Comparison of ENCODE assay signal across 1 cellular context in the genomic region with DNA sequence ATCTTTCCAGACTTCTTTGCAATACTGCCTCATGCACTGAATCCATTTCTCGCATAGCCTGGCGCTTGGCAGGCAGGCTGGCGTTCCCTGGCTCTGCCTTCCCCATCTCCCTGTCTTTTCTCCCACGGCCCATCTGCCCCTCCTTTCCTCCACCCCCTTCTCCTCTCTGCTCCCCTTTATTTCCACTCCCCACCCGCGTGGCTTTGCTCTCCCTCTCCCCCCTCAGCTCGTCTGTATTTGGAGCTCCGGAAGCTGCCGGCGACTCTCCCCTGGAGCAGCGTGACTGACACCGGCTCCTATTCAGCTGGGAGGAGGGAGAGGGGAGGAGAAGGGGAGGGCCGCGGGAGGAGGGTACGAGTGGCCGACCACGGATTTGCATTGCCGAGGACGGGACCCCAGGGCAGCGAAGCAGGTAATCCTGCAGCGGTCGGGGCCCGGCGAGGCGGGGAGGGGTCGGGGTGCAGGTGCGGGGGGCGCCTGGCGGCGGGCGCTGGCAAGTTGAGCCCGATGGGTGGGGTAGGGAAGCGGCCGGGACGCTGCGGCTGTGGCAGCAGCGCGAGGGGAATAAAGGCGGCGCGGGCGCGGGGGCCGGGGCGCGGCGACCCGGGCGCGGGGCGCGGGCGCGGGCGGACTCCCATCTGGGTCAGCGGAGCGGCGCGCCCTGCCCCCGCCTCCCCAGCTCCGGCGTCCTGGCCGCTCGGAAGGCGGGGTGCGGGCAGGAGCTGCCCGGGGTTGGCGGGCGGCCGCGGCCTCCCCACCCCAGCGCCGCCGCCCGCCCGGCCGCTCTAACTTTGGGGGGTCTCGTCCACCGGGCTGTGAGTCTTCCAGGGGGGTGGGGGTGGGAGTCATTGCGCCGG.
A peak's percentile ranks its signal among the peaks of the same experiment; 100 is the strongest.
TF ChIP-seq lines count a peak whose summit lies in the region.

A gene with protein sequence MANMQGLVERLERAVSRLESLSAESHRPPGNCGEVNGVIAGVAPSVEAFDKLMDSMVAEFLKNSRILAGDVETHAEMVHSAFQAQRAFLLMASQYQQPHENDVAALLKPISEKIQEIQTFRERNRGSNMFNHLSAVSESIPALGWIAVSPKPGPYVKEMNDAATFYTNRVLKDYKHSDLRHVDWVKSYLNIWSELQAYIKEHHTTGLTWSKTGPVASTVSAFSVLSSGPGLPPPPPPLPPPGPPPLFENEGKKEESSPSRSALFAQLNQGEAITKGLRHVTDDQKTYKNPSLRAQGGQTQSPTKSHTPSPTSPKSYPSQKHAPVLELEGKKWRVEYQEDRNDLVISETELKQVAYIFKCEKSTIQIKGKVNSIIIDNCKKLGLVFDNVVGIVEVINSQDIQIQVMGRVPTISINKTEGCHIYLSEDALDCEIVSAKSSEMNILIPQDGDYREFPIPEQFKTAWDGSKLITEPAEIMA (plus strand): TSS at position 261 of the 857 bp plus-strand sequence. CDS start 27,961 bp downstream, outside the sequence.

TF ChIP-seq in GM12878, 131 proteins besides CTCF, POLR2A, EP300 and RAD21:
- TF ChIP-seq CHD1 (IDR thresholded peaks at IDR 0.05; ENCODE audit: low read depth, low read length): no peak
- no peak for TF ChIP-seq BHLHE40 (IDR thresholded peaks at IDR 0.05; ENCODE audit: borderline replicate concordance in 1 of 2, low read depth in 2 of 2, low read length in 1 of 2)
- no peak for TF ChIP-seq HDGF (IDR thresholded peaks at IDR 0.05)
- no peak for TF ChIP-seq FOXK2 (IDR thresholded peaks at IDR 0.05)
- TF ChIP-seq SUZ12 (IDR thresholded peaks at IDR 0.05; ENCODE audit: unreplicated experiment): peak; percentile 86
- TF ChIP-seq SMAD1 (IDR thresholded peaks at IDR 0.05; ENCODE audit: low read depth, partially characterized antibody): no peak
- TF ChIP-seq ZNF217 (IDR thresholded peaks at IDR 0.05): no peak
- no peak for TF ChIP-seq POU2F2 (IDR thresholded peaks at IDR 0.05; ENCODE audit: borderline replicate concordance, low read depth, low read length)
- 0 out of 2 replicates have a peak, but pooled peaks have one; percentile 32 for TF ChIP-seq IKZF1 (conservative IDR thresholded peaks at IDR 0.05)
- TF ChIP-seq RELA (IDR thresholded peaks at IDR 0.05; ENCODE audit: borderline replicate concordance, partially characterized antibody): no peak
- TF ChIP-seq, protein P1, sequence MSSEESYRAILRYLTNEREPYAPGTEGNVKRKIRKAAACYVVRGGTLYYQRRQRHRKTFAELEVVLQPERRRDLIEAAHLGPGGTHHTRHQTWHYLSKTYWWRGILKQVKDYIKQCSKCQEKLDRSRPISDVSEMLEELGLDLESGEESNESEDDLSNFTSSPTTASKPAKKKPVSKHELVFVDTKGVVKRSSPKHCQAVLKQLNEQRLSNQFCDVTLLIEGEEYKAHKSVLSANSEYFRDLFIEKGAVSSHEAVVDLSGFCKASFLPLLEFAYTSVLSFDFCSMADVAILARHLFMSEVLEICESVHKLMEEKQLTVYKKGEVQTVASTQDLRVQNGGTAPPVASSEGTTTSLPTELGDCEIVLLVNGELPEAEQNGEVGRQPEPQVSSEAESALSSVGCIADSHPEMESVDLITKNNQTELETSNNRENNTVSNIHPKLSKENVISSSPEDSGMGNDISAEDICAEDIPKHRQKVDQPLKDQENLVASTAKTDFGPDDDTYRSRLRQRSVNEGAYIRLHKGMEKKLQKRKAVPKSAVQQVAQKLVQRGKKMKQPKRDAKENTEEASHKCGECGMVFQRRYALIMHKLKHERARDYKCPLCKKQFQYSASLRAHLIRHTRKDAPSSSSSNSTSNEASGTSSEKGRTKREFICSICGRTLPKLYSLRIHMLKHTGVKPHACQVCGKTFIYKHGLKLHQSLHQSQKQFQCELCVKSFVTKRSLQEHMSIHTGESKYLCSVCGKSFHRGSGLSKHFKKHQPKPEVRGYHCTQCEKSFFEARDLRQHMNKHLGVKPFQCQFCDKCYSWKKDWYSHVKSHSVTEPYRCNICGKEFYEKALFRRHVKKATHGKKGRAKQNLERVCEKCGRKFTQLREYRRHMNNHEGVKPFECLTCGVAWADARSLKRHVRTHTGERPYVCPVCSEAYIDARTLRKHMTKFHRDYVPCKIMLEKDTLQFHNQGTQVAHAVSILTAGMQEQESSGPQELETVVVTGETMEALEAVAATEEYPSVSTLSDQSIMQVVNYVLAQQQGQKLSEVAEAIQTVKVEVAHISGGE (CRISPR knock-in tag; IDR thresholded peaks at IDR 0.05): no peak
- no peak for TF ChIP-seq PAX5 (IDR thresholded peaks at IDR 0.05; ENCODE audit: borderline replicate concordance, low read depth, low read length)
- TF ChIP-seq BACH1 (IDR thresholded peaks at IDR 0.05; ENCODE audit: borderline replicate concordance): no peak
- no peak for TF ChIP-seq SMARCA5 (IDR thresholded peaks at IDR 0.05)
- TF ChIP-seq, protein P2, sequence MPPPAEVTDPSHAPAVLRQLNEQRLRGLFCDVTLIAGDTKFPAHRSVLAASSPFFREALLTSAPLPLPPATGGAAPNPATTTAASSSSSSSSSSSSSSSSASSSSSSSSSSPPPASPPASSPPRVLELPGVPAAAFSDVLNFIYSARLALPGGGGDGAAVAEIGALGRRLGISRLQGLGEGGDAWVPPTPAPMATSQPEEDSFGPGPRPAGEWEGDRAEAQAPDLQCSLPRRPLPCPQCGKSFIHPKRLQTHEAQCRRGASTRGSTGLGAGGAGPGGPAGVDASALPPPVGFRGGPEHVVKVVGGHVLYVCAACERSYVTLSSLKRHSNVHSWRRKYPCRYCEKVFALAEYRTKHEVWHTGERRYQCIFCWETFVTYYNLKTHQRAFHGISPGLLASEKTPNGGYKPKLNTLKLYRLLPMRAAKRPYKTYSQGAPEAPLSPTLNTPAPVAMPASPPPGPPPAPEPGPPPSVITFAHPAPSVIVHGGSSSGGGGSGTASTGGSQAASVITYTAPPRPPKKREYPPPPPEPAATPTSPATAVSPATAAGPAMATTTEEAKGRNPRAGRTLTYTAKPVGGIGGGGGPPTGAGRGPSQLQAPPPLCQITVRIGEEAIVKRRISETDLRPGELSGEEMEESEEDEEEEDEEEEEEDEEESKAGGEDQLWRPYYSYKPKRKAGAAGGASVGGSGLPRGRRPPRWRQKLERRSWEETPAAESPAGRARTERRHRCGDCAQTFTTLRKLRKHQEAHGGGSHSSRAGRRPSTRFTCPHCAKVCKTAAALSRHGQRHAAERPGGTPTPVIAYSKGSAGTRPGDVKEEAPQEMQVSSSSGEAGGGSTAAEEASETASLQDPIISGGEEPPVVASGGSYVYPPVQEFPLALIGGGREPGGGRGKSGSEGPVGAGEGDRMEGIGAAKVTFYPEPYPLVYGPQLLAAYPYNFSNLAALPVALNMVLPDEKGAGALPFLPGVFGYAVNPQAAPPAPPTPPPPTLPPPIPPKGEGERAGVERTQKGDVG (CRISPR knock-in tag; IDR thresholded peaks at IDR 0.05): no peak
